1 cellular context compared by ENCODE assay signal in the genomic region with DNA sequence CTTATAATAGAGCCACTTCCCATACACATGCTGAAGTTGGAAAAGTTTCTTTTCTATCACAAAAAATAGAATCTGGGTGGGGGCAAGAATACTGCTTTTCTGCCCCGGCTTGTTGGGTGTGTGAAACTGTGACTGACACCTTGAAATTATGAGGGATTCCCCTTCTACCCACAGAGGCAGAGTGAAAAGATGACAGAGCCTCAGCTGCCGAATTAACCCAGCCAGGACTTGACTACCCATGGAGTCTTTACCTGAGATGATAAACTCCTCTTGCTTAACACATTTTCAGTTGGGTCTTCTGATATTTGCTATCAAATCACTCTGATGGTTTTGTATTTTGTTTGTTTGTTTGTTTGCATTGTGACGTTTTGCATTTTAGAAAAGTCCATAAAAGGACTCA.
TF ChIP-seq lines count a peak whose summit lies in the region.

No MANE protein-coding gene starts in this region.

TF ChIP-seq in GM12878, 131 proteins besides CTCF, POLR2A, EP300 and RAD21 (continued from another document):
- TF ChIP-seq PBX3 (IDR thresholded peaks at IDR 0.05; ENCODE audit: insufficient replicate concordance, low read depth, low read length) (peak; percentile 90), PKNOX1 (IDR thresholded peaks at IDR 0.05) (peak; percentile 96)
